ENCODE assay signal across 17 cellular contexts in the genomic region with DNA sequence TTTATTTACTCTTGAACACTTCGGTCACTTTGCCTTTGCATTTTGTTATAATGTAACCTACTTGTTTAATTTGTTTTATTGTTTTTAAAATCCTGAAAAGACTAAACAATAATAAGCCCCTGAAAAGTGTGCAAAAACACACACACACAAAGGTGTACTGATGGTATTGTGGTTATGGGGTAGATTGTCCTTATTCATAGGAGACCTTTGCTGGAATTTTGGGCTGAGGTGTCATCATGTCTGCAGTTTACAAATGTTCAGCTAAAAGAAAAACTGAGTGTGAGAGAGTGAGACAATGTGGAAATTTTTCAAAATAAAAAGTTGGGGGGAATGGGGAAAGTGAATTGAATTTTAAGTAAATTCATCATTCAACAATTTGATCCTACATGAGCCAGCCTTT.
DNase-seq lines count a peak whose midpoint lies in the region; ATAC-seq and TF ChIP-seq lines count a peak whose summit lies in the region.
"Had no signal": no experiment of that assay in that cellular context is flagged by ENCODE, and none has a peak within 500 bp of the region (broad histone marks: within the 10 kb centered on the region; RNA-seq: fewer than 3 reads in every experiment).

No MANE protein-coding gene starts in this region.

- WGBS in esophagus muscularis mucosa: 85% methylated on average over 1 of the region's 1 CpG

- DNase-seq in natural killer cell (no peak), esophagus muscularis mucosa (ENCODE audit: extremely low spot score) (no peak), erythroblast (lab: John Stamatoyannopoulos, UW) (no peak), NCI-H187 treated with DMSO at 0.1 percent for 48 hours (lab: John Stamatoyannopoulos, UW) (no peak)
- no peak for DNase-seq in natural killer cell treated with Interleukin-12 subunit alpha and Interleukin-12 subunit beta and Interleukin-15 and Interleukin-18, amount 100 ng/mL, for 72 hours (ENCODE audit: low spot score)
- DNase-seq in activated CD8-positive, alpha-beta T cell treated with anti-CD3 and anti-CD28 coated beads, Interleukin-2, amount 10 ng/mL, durations not matched to agents 7 days and 5 days: no peak
- no peak for DNase-seq in stimulated activated naive CD8-positive, alpha-beta T cell treated with anti-CD3 and anti-CD28 coated beads, Interleukin-15, amount 100 ng/mL, for 72 hours
- DNase-seq: HFFc6, KBM-7, NCI-H1092, NCI-H2171, NCI-H82, nucleus accumbens had no signal

- no peaks in the 10 kb centered on the region for H3K36me3 Mint-ChIP-seq in natural killer cell
- no peaks in the 10 kb centered on the region for H3K36me3 Mint-ChIP-seq in natural killer cell treated with Interleukin-12 subunit alpha and Interleukin-12 subunit beta and Interleukin-15 and Interleukin-18, amount 100 ng/mL, for 72 hours
- peaks cover 2% of the 10 kb centered on the region for H3K36me3 Mint-ChIP-seq in activated CD8-positive, alpha-beta T cell treated with anti-CD3 and anti-CD28 coated beads, Interleukin-2, amount 10 ng/mL, durations not matched to agents 7 days and 5 days (ENCODE audit: low read depth)

- no peak for TF ChIP-seq EP300 in esophagus muscularis mucosa (IDR thresholded peaks at IDR 0.05)

- intact Hi-C loops in natural killer cell (cut with micrococcal nuclease): no loop called here
- intact Hi-C loops in esophagus muscularis mucosa (cut with DNase I): no loop called here

- peaks cover 0 to 14% of the 10 kb centered on the region in 2 donors for H3K27me3 Mint-ChIP-seq in natural killer cell (ENCODE audit: low read depth in 2 of 2)
- peaks cover 10 to 11% of the 10 kb centered on the region in 2 donors for H3K27me3 Mint-ChIP-seq in natural killer cell treated with Interleukin-12 subunit alpha and Interleukin-12 subunit beta and Interleukin-15 and Interleukin-18, amount 100 ng/mL, for 72 hours
- no peaks in the 10 kb centered on the region for H3K27me3 Mint-ChIP-seq in activated CD8-positive, alpha-beta T cell treated with anti-CD3 and anti-CD28 coated beads, Interleukin-2, amount 10 ng/mL, durations not matched to agents 7 days and 5 days (ENCODE audit: low read depth)
- no peaks in the 10 kb centered on the region for H3K27me3 Mint-ChIP-seq in stimulated activated naive CD8-positive, alpha-beta T cell treated with anti-CD3 and anti-CD28 coated beads, Interleukin-15, amount 100 ng/mL, for 72 hours

- no peaks in the 10 kb centered on the region for H3K27me3 ChIP-seq in esophagus muscularis mucosa
- H3K27me3 ChIP-seq: hepatocyte, right lobe of liver, thyroid gland had no signal

- ATAC-seq in natural killer cell (no peak), HG02610 (IDR thresholded peaks at IDR 0.05; ENCODE audit: unreplicated experiment) (peak; percentile 9)
- no peak for ATAC-seq in natural killer cell treated with Interleukin-12 subunit alpha and Interleukin-12 subunit beta and Interleukin-15 and Interleukin-18, amount 100 ng/mL, for 72 hours
- ATAC-seq in activated CD8-positive, alpha-beta T cell treated with anti-CD3 and anti-CD28 coated beads, Interleukin-2, amount 10 ng/mL, durations not matched to agents 7 days and 5 days: peak; percentile 17
- peak; percentile 28 for ATAC-seq in stimulated activated naive CD8-positive, alpha-beta T cell treated with anti-CD3 and anti-CD28 coated beads, Interleukin-15, amount 100 ng/mL, for 72 hours

- POLR2A ChIA-PET in activated CD8-positive, alpha-beta T cell treated with anti-CD3 and anti-CD28 coated beads, Interleukin-2, amount 10 ng/mL, durations not matched to agents 7 days and 5 days (lab: Charles Lee): no interaction called here

- H3K36me3 ChIP-seq in esophagus muscularis mucosa: no peaks in the 10 kb centered on the region
- H3K36me3 ChIP-seq: right lobe of liver, thyroid gland had no signal

- no peak overlapping the region for H3K27ac ChIP-seq in esophagus muscularis mucosa (replicated peaks in 1 of 4)
- H3K27ac ChIP-seq: hepatocyte, right lobe of liver, thyroid gland had no signal

- H3K27ac Mint-ChIP-seq in natural killer cell: peak overlapping the region; percentile 30 to 62
- no peak overlapping the region for H3K27ac Mint-ChIP-seq in natural killer cell treated with Interleukin-12 subunit alpha and Interleukin-12 subunit beta and Interleukin-15 and Interleukin-18, amount 100 ng/mL, for 72 hours
- peak overlapping the region; percentile 87 for H3K27ac Mint-ChIP-seq in activated CD8-positive, alpha-beta T cell treated with anti-CD3 and anti-CD28 coated beads, Interleukin-2, amount 10 ng/mL, durations not matched to agents 7 days and 5 days
- H3K27ac Mint-ChIP-seq in stimulated activated naive CD8-positive, alpha-beta T cell treated with anti-CD3 and anti-CD28 coated beads, Interleukin-15, amount 100 ng/mL, for 72 hours: peak overlapping the region; percentile 88 to 92
- H3K27ac Mint-ChIP-seq: HFFc6 had no signal

- H3K9me3 Mint-ChIP-seq in natural killer cell: no peaks in the 10 kb centered on the region
- no peaks in the 10 kb centered on the region for H3K9me3 Mint-ChIP-seq in natural killer cell treated with Interleukin-12 subunit alpha and Interleukin-12 subunit beta and Interleukin-15 and Interleukin-18, amount 100 ng/mL, for 72 hours
- no peaks in the 10 kb centered on the region for H3K9me3 Mint-ChIP-seq in activated CD8-positive, alpha-beta T cell treated with anti-CD3 and anti-CD28 coated beads, Interleukin-2, amount 10 ng/mL, durations not matched to agents 7 days and 5 days (ENCODE audit: insufficient read depth)
- peaks cover 0 to under 1% of the 10 kb centered on the region in 2 donors for H3K9me3 Mint-ChIP-seq in stimulated activated naive CD8-positive, alpha-beta T cell treated with anti-CD3 and anti-CD28 coated beads, Interleukin-15, amount 100 ng/mL, for 72 hours
- H3K9me3 Mint-ChIP-seq: HFFc6 had no signal

- CTCF ChIA-PET in activated CD8-positive, alpha-beta T cell treated with anti-CD3 and anti-CD28 coated beads, Interleukin-2, amount 10 ng/mL, durations not matched to agents 7 days and 5 days (lab: Charles Lee): interaction anchor here (1.0 to 3.8 kb wide), 6 partner anchors 8 to 420 kb away, joined by 3 to 20 read pairs (median 8); no protein-coding TSS in a partner anchor

- H3K4me1 ChIP-seq in esophagus muscularis mucosa: no peaks in the 10 kb centered on the region
- H3K4me1 ChIP-seq: right lobe of liver, thyroid gland had no signal

- H3K4me1 Mint-ChIP-seq in natural killer cell: peaks cover 6 to 11% of the 10 kb centered on the region in 2 donors
- H3K4me1 Mint-ChIP-seq in natural killer cell treated with Interleukin-12 subunit alpha and Interleukin-12 subunit beta and Interleukin-15 and Interleukin-18, amount 100 ng/mL, for 72 hours (ENCODE audit: low read depth in 2 of 2): peaks cover 4 to 5% of the 10 kb centered on the region in 2 donors
- H3K4me1 Mint-ChIP-seq in activated CD8-positive, alpha-beta T cell treated with anti-CD3 and anti-CD28 coated beads, Interleukin-2, amount 10 ng/mL, durations not matched to agents 7 days and 5 days (ENCODE audit: low read depth): peaks cover 31% of the 10 kb centered on the region
- H3K4me1 Mint-ChIP-seq in stimulated activated naive CD8-positive, alpha-beta T cell treated with anti-CD3 and anti-CD28 coated beads, Interleukin-15, amount 100 ng/mL, for 72 hours: peaks cover 59% of the 10 kb centered on the region

- H3K9me3 ChIP-seq in esophagus muscularis mucosa: no peaks in the 10 kb centered on the region
- H3K9me3 ChIP-seq: right lobe of liver, thyroid gland had no signal

- TF ChIP-seq CTCF in natural killer cell (IDR thresholded peaks at IDR 0.05) (no peak), esophagus muscularis mucosa (IDR thresholded peaks at IDR 0.05) (no peak)

- no peak overlapping the region for H3K4me3 ChIP-seq in esophagus muscularis mucosa
- H3K4me3 ChIP-seq: hepatocyte, right lobe of liver, thyroid gland had no signal

- TF ChIP-seq POLR2A in esophagus muscularis mucosa (IDR thresholded peaks at IDR 0.05; ENCODE audit: low read depth) (no peak), erythroblast (IDR thresholded peaks at IDR 0.05; ENCODE audit: low read length) (no peak)

- no peak overlapping the region for H3K4me3 Mint-ChIP-seq in natural killer cell
- no peak overlapping the region for H3K4me3 Mint-ChIP-seq in natural killer cell treated with Interleukin-12 subunit alpha and Interleukin-12 subunit beta and Interleukin-15 and Interleukin-18, amount 100 ng/mL, for 72 hours
- H3K4me3 Mint-ChIP-seq in activated CD8-positive, alpha-beta T cell treated with anti-CD3 and anti-CD28 coated beads, Interleukin-2, amount 10 ng/mL, durations not matched to agents 7 days and 5 days: peak overlapping the region; percentile 32
- H3K4me3 Mint-ChIP-seq in stimulated activated naive CD8-positive, alpha-beta T cell treated with anti-CD3 and anti-CD28 coated beads, Interleukin-15, amount 100 ng/mL, for 72 hours: peak overlapping the region; percentile 67 to 71
- H3K4me3 Mint-ChIP-seq: HFFc6 had no signal

Comparison
In these comparisons a context has a peak if more than half of its experiments do, and no peak if none do; other contexts are left out.
1. H3K27ac Mint-ChIP-seq: peak in natural killer cell (2 of 2), activated CD8-positive, alpha-beta T cell treated with anti-CD3 and anti-CD28 coated beads, Interleukin-2, amount 10 ng/mL, durations not matched to agents 7 days and 5 days (single experiment) and stimulated activated naive CD8-positive, alpha-beta T cell treated with anti-CD3 and anti-CD28 coated beads, Interleukin-15, amount 100 ng/mL, for 72 hours (2 of 2); none in natural killer cell treated with Interleukin-12 subunit alpha and Interleukin-12 subunit beta and Interleukin-15 and Interleukin-18, amount 100 ng/mL, for 72 hours (0 of 2).
2. ATAC-seq: peak in HG02610 (single experiment), activated CD8-positive, alpha-beta T cell treated with anti-CD3 and anti-CD28 coated beads, Interleukin-2, amount 10 ng/mL, durations not matched to agents 7 days and 5 days (single experiment) and stimulated activated naive CD8-positive, alpha-beta T cell treated with anti-CD3 and anti-CD28 coated beads, Interleukin-15, amount 100 ng/mL, for 72 hours (single experiment); none in natural killer cell (0 of 3) and natural killer cell treated with Interleukin-12 subunit alpha and Interleukin-12 subunit beta and Interleukin-15 and Interleukin-18, amount 100 ng/mL, for 72 hours (0 of 2).
3. H3K4me3 Mint-ChIP-seq: peak in activated CD8-positive, alpha-beta T cell treated with anti-CD3 and anti-CD28 coated beads, Interleukin-2, amount 10 ng/mL, durations not matched to agents 7 days and 5 days (single experiment) and stimulated activated naive CD8-positive, alpha-beta T cell treated with anti-CD3 and anti-CD28 coated beads, Interleukin-15, amount 100 ng/mL, for 72 hours (2 of 2); none in natural killer cell (single experiment) and natural killer cell treated with Interleukin-12 subunit alpha and Interleukin-12 subunit beta and Interleukin-15 and Interleukin-18, amount 100 ng/mL, for 72 hours (single experiment).